8 cellular contexts compared by ENCODE assay signal in the genomic region with DNA sequence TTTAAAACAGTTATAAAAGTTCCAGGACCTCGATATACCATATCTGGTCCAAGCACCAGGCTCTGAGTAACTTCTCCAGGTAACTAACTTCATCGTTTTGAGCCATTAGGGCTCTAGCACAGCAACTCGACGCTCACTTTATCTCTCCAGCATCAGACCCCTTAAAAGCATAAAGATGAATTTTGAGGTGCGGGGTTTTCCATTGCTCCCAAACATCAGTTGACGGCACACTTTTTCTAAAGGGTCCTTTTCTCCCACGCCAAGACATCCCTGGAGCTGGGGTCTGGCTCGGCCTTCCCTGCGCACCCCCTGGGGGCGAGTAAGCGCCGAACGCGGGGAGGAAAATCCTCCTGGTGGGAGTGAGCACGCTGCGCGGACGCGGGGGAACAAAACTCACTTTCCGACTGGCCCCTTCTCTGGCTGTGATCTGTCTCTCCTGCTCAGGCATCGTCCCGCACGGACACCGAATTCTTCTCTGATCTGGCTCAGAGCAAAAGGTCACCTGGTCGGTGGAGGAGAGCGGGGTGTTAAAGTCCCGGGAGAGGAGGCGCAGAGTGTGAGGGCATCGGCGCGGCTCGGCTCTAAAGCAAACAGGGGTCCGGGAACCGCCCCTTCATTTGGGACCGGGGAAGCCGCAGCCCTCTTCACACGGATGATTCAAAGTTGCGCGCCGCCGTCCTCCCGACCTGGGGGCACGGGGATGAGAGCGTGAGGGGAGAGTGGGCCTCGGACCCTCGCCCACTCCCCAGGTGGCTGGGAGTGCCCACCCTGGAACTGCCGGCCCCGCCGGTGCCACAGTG. TPM values are rescaled to one million over a fixed set of nuclear protein-coding genes. Genes with fewer than 3 reads are reported as not detected.
A peak's percentile ranks its signal among the peaks of the same experiment; 100 is the strongest.
DNase-seq lines count a peak whose midpoint lies in the region; ATAC-seq and TF ChIP-seq lines count a peak whose summit lies in the region.

TSS of gene ATP7B (minus strand) at position 561 of the 800 bp plus-strand sequence. CDS start at position 448, 113 bp downstream.

- H3K9me3 ChIP-seq in upper lobe of left lung = no peaks in the 10 kb centered on the region

- peaks cover 7% of the 10 kb centered on the region for H3K36me3 Mint-ChIP-seq in activated CD8-positive, alpha-beta memory T cell treated with anti-CD3 and anti-CD28 coated beads, Interleukin-2, amount 10 ng/mL, durations not matched to agents 7 days and 5 days
- H3K36me3 Mint-ChIP-seq in nephron progenitor cell (ENCODE audit: low read depth) = peaks cover 25% of the 10 kb centered on the region

- peak within 1 kb of the TSS; percentile 48 to 84 (median 70) for H3K27ac ChIP-seq in upper lobe of left lung

- peaks cover 16 to 25% (median 22%) of the 10 kb centered on the region in 4 donors for H3K4me1 ChIP-seq in upper lobe of left lung

- H3K27me3 Mint-ChIP-seq in activated CD8-positive, alpha-beta memory T cell treated with anti-CD3 and anti-CD28 coated beads, Interleukin-2, amount 10 ng/mL, durations not matched to agents 7 days and 5 days = peaks cover 34% of the 10 kb centered on the region
- H3K27me3 Mint-ChIP-seq in nephron progenitor cell (ENCODE audit: low read depth, poor library complexity) = peaks cover 28% of the 10 kb centered on the region

- H3K9me3 Mint-ChIP-seq in activated CD8-positive, alpha-beta memory T cell treated with anti-CD3 and anti-CD28 coated beads, Interleukin-2, amount 10 ng/mL, durations not matched to agents 7 days and 5 days (ENCODE audit: low read depth) = no peaks in the 10 kb centered on the region
- H3K9me3 Mint-ChIP-seq in nephron progenitor cell = peaks cover 15% of the 10 kb centered on the region

- peak within 1 kb of the TSS; percentile 92 for H3K27ac Mint-ChIP-seq in activated CD8-positive, alpha-beta memory T cell treated with anti-CD3 and anti-CD28 coated beads, Interleukin-2, amount 10 ng/mL, durations not matched to agents 7 days and 5 days
- peak within 1 kb of the TSS; percentile 99 for H3K27ac Mint-ChIP-seq in nephron progenitor cell

- peak; percentile 16 for TF ChIP-seq CTCF in fibroblast of mammary gland (conservative IDR thresholded peaks at IDR 0.05; ENCODE audit: control insufficient read depth, insufficient read depth, low read depth, low read length)
- TF ChIP-seq CTCF in nephron progenitor cell (IDR thresholded peaks at IDR 0.05) = no peak
- TF ChIP-seq CTCF in upper lobe of left lung (IDR thresholded peaks at IDR 0.05) = peak in 1 of 6 experiments; percentile 6

- H3K4me3 Mint-ChIP-seq in activated CD8-positive, alpha-beta memory T cell treated with anti-CD3 and anti-CD28 coated beads, Interleukin-2, amount 10 ng/mL, durations not matched to agents 7 days and 5 days = peak within 1 kb of the TSS; percentile 100
- peak within 1 kb of the TSS; percentile 99 for H3K4me3 Mint-ChIP-seq in nephron progenitor cell

- CTCF ChIA-PET in activated CD8-positive, alpha-beta memory T cell treated with anti-CD3 and anti-CD28 coated beads, Interleukin-2, amount 10 ng/mL, durations not matched to agents 7 days and 5 days (lab: Charles Lee) = interaction anchor here (1.9 kb wide), 1 partner anchor 10 kb away, joined by 6 read pairs; no protein-coding TSS in a partner anchor

- H3K4me1 Mint-ChIP-seq in activated CD8-positive, alpha-beta memory T cell treated with anti-CD3 and anti-CD28 coated beads, Interleukin-2, amount 10 ng/mL, durations not matched to agents 7 days and 5 days = peaks cover 16% of the 10 kb centered on the region
- H3K4me1 Mint-ChIP-seq in nephron progenitor cell = peaks cover 26% of the 10 kb centered on the region

- ATAC-seq in activated CD8-positive, alpha-beta memory T cell treated with anti-CD3 and anti-CD28 coated beads, Interleukin-2, amount 10 ng/mL, durations not matched to agents 7 days and 5 days = peak; percentile 6
- peak; percentile 1 to 49 for ATAC-seq in upper lobe of left lung (ENCODE audit: low FRiP score in 2 of 2)

- no peaks in the 10 kb centered on the region for H3K36me3 ChIP-seq in upper lobe of left lung

- DNase-seq in NCI-H1417 (lab: John Stamatoyannopoulos, UW) = peak in 2 of 3 experiments; percentile 76 to 84
- no peak for DNase-seq in NCI-H1417 treated with DMSO at 0.1 percent for 48 hours (lab: John Stamatoyannopoulos, UW)
- peak; percentile 62 for DNase-seq in KBM-7
- DNase-seq in activated CD8-positive, alpha-beta memory T cell treated with anti-CD3 and anti-CD28 coated beads, Interleukin-2, amount 10 ng/mL, durations not matched to agents 7 days and 5 days = peak; percentile 49
- DNase-seq in fibroblast of mammary gland (ENCODE audit: low read depth) = no peak
- DNase-seq in nephron progenitor cell = peak; percentile 64
- peak; percentile 26 to 63 for DNase-seq in upper lobe of left lung
- no peak for DNase-seq in NOMO-1 treated with DMSO at 0.1 percent for 48 hours (lab: John Stamatoyannopoulos, UW; ENCODE audit: unreplicated experiment)

- peak within 1 kb of the TSS; percentile 100 for H3K4me3 ChIP-seq in fibroblast of mammary gland (ENCODE audit: control insufficient read depth, low read depth, low read length)
- H3K4me3 ChIP-seq in upper lobe of left lung = peak within 1 kb of the TSS; percentile 71 to 97 (median 78)

- no peaks in the 10 kb centered on the region for H3K27me3 ChIP-seq in upper lobe of left lung

- whole genome bisulfite sequencing in upper lobe of left lung, 2 donors = 4 to 6% methylated on average over 18 to 44 of the region's 49 CpGs

- in situ Hi-C loops in KBM-7 (cut with MboI; ENCODE audit: low pct_unique_long_range_greater_than_20kb, low sequenced_read_pairs) = no loop called here

- TF ChIP-seq EP300 in upper lobe of left lung (IDR thresholded peaks at IDR 0.05) = no peak

- no peak for TF ChIP-seq POLR2A in upper lobe of left lung (IDR thresholded peaks at IDR 0.05)

RNA-seq across cellular contexts. Expression of gene ATP7B, which starts in this region (rescaled TPM):
- total RNA-seq in activated CD8-positive, alpha-beta memory T cell treated with anti-CD3 and anti-CD28 coated beads, Interleukin-2, amount 10 ng/mL, durations not matched to agents 7 days and 5 days = under 1 TPM; 0.38 to 0.80 TPM
- total RNA-seq in upper lobe of left lung = 10 to 100 TPM in 1 of 6 donors, 1 to 10 TPM in 5; 3.5 to 27.2 (median 5.9) TPM

Comparison
In these comparisons a context has a peak if more than half of its experiments do, and no peak if none do; other contexts are left out.
1. DNase-seq: peak in NCI-H1417 (2 of 3), KBM-7 (single experiment), nephron progenitor cell (single experiment) and upper lobe of left lung (2 of 2); none in NCI-H1417 treated with DMSO at 0.1 percent for 48 hours (single experiment), fibroblast of mammary gland (single experiment) and NOMO-1 treated with DMSO at 0.1 percent for 48 hours (single experiment).
2. Peak in DNase-seq and ATAC-seq in activated CD8-positive, alpha-beta memory T cell treated with anti-CD3 and anti-CD28 coated beads, Interleukin-2, amount 10 ng/mL, durations not matched to agents 7 days and 5 days; RNA of the gene not detected or under 1 TPM.